In genomic region chr12:51814311-51815088, GRCh38 we compare ENCODE assay signal across 1 cellular context.
TF ChIP-seq lines count a peak whose summit lies in the region.

No MANE protein-coding gene starts in this region.

TF ChIP-seq in GM23338, 12 proteins besides CTCF, POLR2A, EP300 and RAD21 (continued from another document):
- TF ChIP-seq, protein P1, sequence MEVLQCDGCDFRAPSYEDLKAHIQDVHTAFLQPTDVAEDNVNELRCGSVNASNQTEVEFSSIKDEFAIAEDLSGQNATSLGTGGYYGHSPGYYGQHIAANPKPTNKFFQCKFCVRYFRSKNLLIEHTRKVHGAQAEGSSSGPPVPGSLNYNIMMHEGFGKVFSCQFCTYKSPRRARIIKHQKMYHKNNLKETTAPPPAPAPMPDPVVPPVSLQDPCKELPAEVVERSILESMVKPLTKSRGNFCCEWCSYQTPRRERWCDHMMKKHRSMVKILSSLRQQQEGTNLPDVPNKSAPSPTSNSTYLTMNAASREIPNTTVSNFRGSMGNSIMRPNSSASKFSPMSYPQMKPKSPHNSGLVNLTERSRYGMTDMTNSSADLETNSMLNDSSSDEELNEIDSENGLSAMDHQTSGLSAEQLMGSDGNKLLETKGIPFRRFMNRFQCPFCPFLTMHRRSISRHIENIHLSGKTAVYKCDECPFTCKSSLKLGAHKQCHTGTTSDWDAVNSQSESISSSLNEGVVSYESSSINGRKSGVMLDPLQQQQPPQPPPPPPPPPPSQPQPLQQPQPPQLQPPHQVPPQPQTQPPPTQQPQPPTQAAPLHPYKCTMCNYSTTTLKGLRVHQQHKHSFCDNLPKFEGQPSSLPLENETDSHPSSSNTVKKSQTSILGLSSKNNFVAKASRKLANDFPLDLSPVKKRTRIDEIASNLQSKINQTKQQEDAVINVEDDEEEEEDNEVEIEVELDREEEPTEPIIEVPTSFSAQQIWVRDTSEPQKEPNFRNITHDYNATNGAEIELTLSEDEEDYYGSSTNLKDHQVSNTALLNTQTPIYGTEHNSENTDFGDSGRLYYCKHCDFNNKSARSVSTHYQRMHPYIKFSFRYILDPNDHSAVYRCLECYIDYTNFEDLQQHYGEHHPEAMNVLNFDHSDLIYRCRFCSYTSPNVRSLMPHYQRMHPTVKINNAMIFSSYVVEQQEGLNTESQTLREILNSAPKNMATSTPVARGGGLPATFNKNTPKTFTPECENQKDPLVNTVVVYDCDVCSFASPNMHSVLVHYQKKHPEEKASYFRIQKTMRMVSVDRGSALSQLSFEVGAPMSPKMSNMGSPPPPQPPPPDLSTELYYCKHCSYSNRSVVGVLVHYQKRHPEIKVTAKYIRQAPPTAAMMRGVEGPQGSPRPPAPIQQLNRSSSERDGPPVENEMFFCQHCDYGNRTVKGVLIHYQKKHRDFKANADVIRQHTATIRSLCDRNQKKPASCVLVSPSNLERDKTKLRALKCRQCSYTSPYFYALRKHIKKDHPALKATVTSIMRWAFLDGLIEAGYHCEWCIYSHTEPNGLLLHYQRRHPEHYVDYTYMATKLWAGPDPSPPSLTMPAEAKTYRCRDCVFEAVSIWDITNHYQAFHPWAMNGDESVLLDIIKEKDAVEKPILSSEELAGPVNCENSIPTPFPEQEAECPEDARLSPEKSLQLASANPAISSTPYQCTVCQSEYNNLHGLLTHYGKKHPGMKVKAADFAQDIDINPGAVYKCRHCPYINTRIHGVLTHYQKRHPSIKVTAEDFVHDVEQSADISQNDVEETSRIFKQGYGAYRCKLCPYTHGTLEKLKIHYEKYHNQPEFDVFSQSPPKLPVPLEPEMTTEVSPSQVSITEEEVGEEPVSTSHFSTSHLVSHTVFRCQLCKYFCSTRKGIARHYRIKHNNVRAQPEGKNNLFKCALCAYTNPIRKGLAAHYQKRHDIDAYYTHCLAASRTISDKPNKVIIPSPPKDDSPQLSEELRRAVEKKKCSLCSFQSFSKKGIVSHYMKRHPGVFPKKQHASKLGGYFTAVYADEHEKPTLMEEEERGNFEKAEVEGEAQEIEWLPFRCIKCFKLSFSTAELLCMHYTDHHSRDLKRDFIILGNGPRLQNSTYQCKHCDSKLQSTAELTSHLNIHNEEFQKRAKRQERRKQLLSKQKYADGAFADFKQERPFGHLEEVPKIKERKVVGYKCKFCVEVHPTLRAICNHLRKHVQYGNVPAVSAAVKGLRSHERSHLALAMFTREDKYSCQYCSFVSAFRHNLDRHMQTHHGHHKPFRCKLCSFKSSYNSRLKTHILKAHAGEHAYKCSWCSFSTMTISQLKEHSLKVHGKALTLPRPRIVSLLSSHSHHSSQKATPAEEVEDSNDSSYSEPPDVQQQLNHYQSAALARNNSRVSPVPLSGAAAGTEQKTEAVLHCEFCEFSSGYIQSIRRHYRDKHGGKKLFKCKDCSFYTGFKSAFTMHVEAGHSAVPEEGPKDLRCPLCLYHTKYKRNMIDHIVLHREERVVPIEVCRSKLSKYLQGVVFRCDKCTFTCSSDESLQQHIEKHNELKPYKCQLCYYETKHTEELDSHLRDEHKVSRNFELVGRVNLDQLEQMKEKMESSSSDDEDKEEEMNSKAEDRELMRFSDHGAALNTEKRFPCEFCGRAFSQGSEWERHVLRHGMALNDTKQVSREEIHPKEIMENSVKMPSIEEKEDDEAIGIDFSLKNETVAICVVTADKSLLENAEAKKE (CRISPR knock-in tag; IDR thresholded peaks at IDR 0.05) = no peak
- TF ChIP-seq NANOG (IDR thresholded peaks at IDR 0.05; ENCODE audit: borderline replicate concordance) (no peak), REST (IDR thresholded peaks at IDR 0.05; ENCODE audit: unreplicated experiment) (no peak)
